19 cellular contexts compared by ENCODE assay signal in the genomic region with DNA sequence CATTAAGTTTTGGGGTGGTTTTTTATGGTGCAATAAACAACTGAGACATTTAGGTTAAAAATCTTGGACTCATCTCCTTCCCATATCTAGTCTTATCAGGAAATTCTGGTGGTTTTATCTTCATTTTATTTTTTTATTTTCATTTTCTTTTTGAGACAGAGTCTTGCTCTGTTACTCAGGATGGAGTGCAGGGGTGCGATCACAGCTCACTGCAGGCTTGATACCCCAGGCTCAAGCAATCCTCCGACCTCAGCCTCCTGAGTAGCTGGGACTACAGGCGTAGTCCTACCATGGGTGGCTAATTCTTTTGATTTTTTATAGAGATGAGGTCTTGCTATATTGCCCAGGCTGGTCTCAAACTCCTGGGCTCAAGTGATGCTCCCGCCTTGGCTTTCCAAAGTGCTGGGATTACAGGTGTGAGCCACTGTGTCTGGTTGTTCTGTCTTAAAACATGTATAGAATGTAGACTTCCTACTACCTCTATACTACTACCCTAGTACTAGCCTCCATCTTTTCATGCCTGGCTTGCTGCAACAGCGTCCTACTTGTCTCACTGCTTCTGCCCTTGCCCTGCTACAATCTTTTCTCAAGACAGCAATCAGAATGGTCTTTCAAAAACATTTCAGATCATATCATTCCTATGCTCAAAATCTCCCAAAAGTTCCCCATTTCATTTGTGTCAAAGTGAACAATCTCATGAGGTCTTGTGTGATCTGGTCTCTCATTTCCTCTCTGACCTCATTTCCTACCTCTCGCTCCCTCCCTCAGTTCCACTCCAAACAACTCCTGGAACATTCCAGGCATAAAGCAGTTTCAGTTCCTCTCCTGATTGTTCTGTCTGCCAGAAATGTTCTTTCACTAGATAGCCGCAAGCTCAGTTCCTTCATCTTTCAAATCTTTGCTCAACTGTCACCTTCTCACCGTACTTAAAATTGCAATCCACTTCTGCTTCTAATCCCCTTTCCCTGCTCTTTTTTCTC. TPM values are rescaled to one million over a fixed set of nuclear protein-coding genes. Genes with fewer than 3 reads are reported as not detected.
DNase-seq lines count a peak whose midpoint lies in the region; ATAC-seq and TF ChIP-seq lines count a peak whose summit lies in the region.
"Had no signal": no experiment of that assay in that cellular context is flagged by ENCODE, and none has a peak within 500 bp of the region (broad histone marks: within the 10 kb centered on the region; RNA-seq: fewer than 3 reads in every experiment).

No MANE protein-coding gene starts in this region.

- intact Hi-C loops in Right ventricle myocardium inferior (cut with DNase I), result no loop called here
- intact Hi-C loops in cardiac septum (cut with DNase I), result no loop called here
- intact Hi-C loops in heart right ventricle (cut with DNase I), result no loop called here

- in situ Hi-C loops in ACHN (cut with HindIII; ENCODE audit: low pct_ligation_motif_present, low pct_unique_long_range_greater_than_20kb, low sequenced_read_pairs), result no loop called here

- DNase-seq in Right ventricle myocardium inferior (ENCODE audit: missing footprints) (no peak), cardiac septum (ENCODE audit: low spot score) (no peak), SKM-1 (lab: John Stamatoyannopoulos, UW; ENCODE audit: unreplicated experiment) (peak; percentile 79), heart right ventricle (no peak), superior temporal gyrus (ENCODE audit: extremely low spot score) (peak; percentile 47), ACHN (no peak), NCI-H2171 (lab: John Stamatoyannopoulos, UW) (no peak), HEK293T (ENCODE audit: extremely low spot score) (no peak)
- DNase-seq: activated CD8-positive, alpha-beta memory T cell treated with anti-CD3 and anti-CD28 coated beads for 24 hours; activated naive CD4-positive, alpha-beta T cell treated with Interleukin-2 at 50 U/mL for 16 hours; DMS153; H7; mesendoderm; NCI-H1048; NCI-H446 had no signal

- TF ChIP-seq CTCF in heart right ventricle (IDR thresholded peaks at IDR 0.05), result no peak

- CTCF ChIA-PET in HEK293T (lab: Yijun Ruan, JAX), result interaction anchor here (0.6 kb wide), 1 partner anchor 12 kb away, joined by 3 read pairs; no protein-coding TSS in a partner anchor

- peaks cover 0 to 34% (median 0%) of the 10 kb centered on the region in 9 donors for H3K4me1 ChIP-seq in heart right ventricle
- H3K4me1 ChIP-seq: parathyroid adenoma had no signal

- WGBS in heart right ventricle, 2 donors, result 74 to 75% methylated on average over 8 of the region's 8 CpGs

- no peak overlapping the region for H3K4me3 ChIP-seq in heart right ventricle
- H3K4me3 ChIP-seq: cardiac muscle cell had no signal

- H3K36me3 ChIP-seq in heart right ventricle, result no peaks in the 10 kb centered on the region
- H3K36me3 ChIP-seq: cardiac muscle cell had no signal

- H3K9me3 ChIP-seq in heart right ventricle, result no peaks in the 10 kb centered on the region

- ATAC-seq in Right ventricle myocardium inferior (peak; percentile 39), heart right ventricle (peak in 7 of 8 donors; percentile 44 to 82 (median 55))

- POLR2A ChIA-PET in HEK293T (lab: Yijun Ruan, JAX), result no interaction called here

- H3K27ac ChIP-seq in heart right ventricle, result peak overlapping the region in 3 of 10 donors; percentile 21 to 82 (median 29)
- H3K27ac ChIP-seq: cardiac muscle cell, parathyroid adenoma had no signal

- H3K27me3 ChIP-seq in heart right ventricle, result peaks cover 0 to 50% (median 25%) of the 10 kb centered on the region in 7 donors

TF ChIP-seq in HEK293T, 16 proteins besides CTCF, POLR2A, EP300 and RAD21:
- TF ChIP-seq FOXM1 (IDR thresholded peaks at IDR 0.05; ENCODE audit: borderline replicate concordance) (no peak), FOXA1 (IDR thresholded peaks at IDR 0.05) (no peak), ARNT (IDR thresholded peaks at IDR 0.05) (no peak), BHLHE40 (IDR thresholded peaks at IDR 0.05; ENCODE audit: borderline replicate concordance) (no peak), L3MBTL2 (conservative IDR thresholded peaks at IDR 0.05) (no peak), ELF4 (IDR thresholded peaks at IDR 0.05) (no peak), ZNF384 (IDR thresholded peaks at IDR 0.05) (no peak), NFRKB (IDR thresholded peaks at IDR 0.05) (no peak), CTBP1 (IDR thresholded peaks at IDR 0.05; ENCODE audit: borderline replicate concordance) (no peak), SP1 (IDR thresholded peaks at IDR 0.05) (no peak), FOXK2 (IDR thresholded peaks at IDR 0.05) (no peak), TARDBP (IDR thresholded peaks at IDR 0.05) (no peak), SUZ12 (IDR thresholded peaks at IDR 0.05) (no peak), HDGF (IDR thresholded peaks at IDR 0.05; ENCODE audit: borderline replicate concordance) (no peak), PKNOX1 (IDR thresholded peaks at IDR 0.05) (no peak), LEF1 (IDR thresholded peaks at IDR 0.05; ENCODE audit: borderline replicate concordance) (no peak)

RNA-seq across cellular contexts. Expression of gene FCGR2A, which starts 5.9 kb away (rescaled TPM):
- total RNA-seq in Right ventricle myocardium inferior (22.1 TPM), cardiac septum (19.2 TPM), heart right ventricle (10 to 100 TPM in 5 of 10 donors, 1 to 10 TPM in 5; 4.2 to 66.0 (median 9.9) TPM)
- 10 to 100 TPM; 11.3 to 16.4 TPM for polyA plus RNA-seq in heart right ventricle
- total RNA-seq: cardiac muscle cell, epithelial cell of proximal tubule, H7 had no signal
- polyA plus RNA-seq: cardiac muscle cell had no signal

RNA-seq across cellular contexts. Expression of gene HSPA6, which starts 25.0 kb away (rescaled TPM):
- 1.1 TPM for total RNA-seq in Right ventricle myocardium inferior
- total RNA-seq in cardiac septum, result 1.9 TPM
- total RNA-seq in heart right ventricle, result 1 to 10 TPM in 4 of 10 donors, under 1 TPM in 6; 0.13 to 5.6 (median 0.58) TPM
- 1 to 10 TPM in 1 of 2 donors, under 1 TPM in 1; 0.73 to 1.7 TPM for polyA plus RNA-seq in heart right ventricle
- total RNA-seq: cardiac muscle cell, H7 had no signal
- polyA plus RNA-seq: cardiac muscle cell had no signal

RNA-seq across cellular contexts. Expression of gene FCGR3A, which starts 50.2 kb away (rescaled TPM):
- 31.4 TPM for total RNA-seq in Right ventricle myocardium inferior
- 14.7 TPM for total RNA-seq in cardiac septum
- 100 to 1,000 TPM in 1 of 10 donors, 10 to 100 TPM in 3, 1 to 10 TPM in 6; 1.9 to 120 (median 6.2) TPM for total RNA-seq in heart right ventricle
- polyA plus RNA-seq in heart right ventricle, result 10 to 100 TPM in 1 of 2 donors, 1 to 10 TPM in 1; 5.6 to 10.7 TPM
- total RNA-seq: cardiac muscle cell, epithelial cell of proximal tubule, H7 had no signal
- polyA plus RNA-seq: AG04450, cardiac muscle cell had no signal

Comparison
In these comparisons a context has a peak if more than half of its experiments do, and no peak if none do; other contexts are left out.
1. DNase-seq: peak in SKM-1 (single experiment) and superior temporal gyrus (single experiment); none in Right ventricle myocardium inferior (single experiment), cardiac septum (single experiment), heart right ventricle (0 of 2), ACHN (single experiment), NCI-H2171 (single experiment) and HEK293T (single experiment).